Comparison of ENCODE assay signal across 29 cellular contexts in genomic region chr7:17176633-17177032, GRCh38.
"Had no signal": no experiment of that assay in that cellular context is flagged by ENCODE, and none has a peak within 500 bp of the region (broad histone marks: within the 10 kb centered on the region; RNA-seq: fewer than 3 reads in every experiment).

No MANE protein-coding gene starts in this region.

- H3K4me1 Mint-ChIP-seq: natural killer cell; nephron; neural progenitor cell; stimulated activated effector memory CD8-positive, alpha-beta T cell treated with anti-CD3 and anti-CD28 coated beads, Interleukin-12 subunit alpha, Interleukin-12 subunit beta, amount 100 ng/mL, for 72 hours had no signal

- H3K27me3 ChIP-seq: neural progenitor cell, ovary, right lobe of liver, sigmoid colon, suprapubic skin, testis, tibial artery, transverse colon, upper lobe of right lung, uterus had no signal

- H3K9me3 Mint-ChIP-seq: natural killer cell; nephron; neural progenitor cell; stimulated activated effector memory CD8-positive, alpha-beta T cell treated with anti-CD3 and anti-CD28 coated beads, Interleukin-12 subunit alpha, Interleukin-12 subunit beta, amount 100 ng/mL, for 72 hours; type B pancreatic cell had no signal

- DNase-seq: natural killer cell; occipital lobe; ovary; posterior cingulate gyrus; psoas muscle; right cardiac atrium; right lobe of liver; sigmoid colon; small intestine; stimulated activated CD4-positive, alpha-beta T cell treated with anti-CD3 and anti-CD28 coated beads, Interleukin-15, amount 100 ng/mL, for 24 hours; stimulated activated CD4-positive, alpha-beta T cell treated with anti-CD3 and anti-CD28 coated beads, Interleukin-2, amount 100 ng/mL, for 24 hours; stimulated activated CD4-positive, alpha-beta T cell treated with anti-CD3 and anti-CD28 coated beads, Interleukin-2, amount 100 ng/mL, for 48 hours; stimulated activated CD4-positive, alpha-beta T cell treated with anti-CD3 and anti-CD28 coated beads, Interleukin-4, amount 100 ng/mL, for 24 hours; stimulated activated naive CD4-positive, alpha-beta T cell; stimulated activated naive CD8-positive, alpha-beta T cell treated with anti-CD3 and anti-CD28 coated beads, Interleukin-15, amount 100 ng/mL, for 72 hours; stimulated activated naive CD8-positive, alpha-beta T cell treated with anti-CD3 and anti-CD28 coated beads, Interleukin-15, Interleukin-2, amounts not matched to agents 100 U/mL and 50 U/mL, for 24 hours; substantia nigra; testis; tibial artery; transverse colon; upper lobe of right lung; uterus had no signal

- H3K9ac ChIP-seq: neural progenitor cell, parathyroid adenoma had no signal

- H3K4me3 Mint-ChIP-seq: natural killer cell; nephron; neural progenitor cell; stimulated activated effector memory CD8-positive, alpha-beta T cell treated with anti-CD3 and anti-CD28 coated beads, Interleukin-12 subunit alpha, Interleukin-12 subunit beta, amount 100 ng/mL, for 72 hours; stimulated activated naive CD8-positive, alpha-beta T cell treated with anti-CD3 and anti-CD28 coated beads, Interleukin-15, amount 100 ng/mL, for 72 hours; type B pancreatic cell had no signal

- H3K27ac Mint-ChIP-seq: natural killer cell; nephron; neural progenitor cell; stimulated activated effector memory CD8-positive, alpha-beta T cell treated with anti-CD3 and anti-CD28 coated beads, Interleukin-12 subunit alpha, Interleukin-12 subunit beta, amount 100 ng/mL, for 72 hours; stimulated activated naive CD8-positive, alpha-beta T cell treated with anti-CD3 and anti-CD28 coated beads, Interleukin-15, amount 100 ng/mL, for 72 hours; type B pancreatic cell had no signal

- H2AFZ ChIP-seq: neural progenitor cell, parathyroid adenoma had no signal

- H3K4me1 ChIP-seq: neural progenitor cell, parathyroid adenoma, psoas muscle, right lobe of liver, sigmoid colon, suprapubic skin, testis, upper lobe of right lung, uterus had no signal

- H3K79me2 ChIP-seq: parathyroid adenoma had no signal

- H3K4me3 ChIP-seq: neural progenitor cell, ovary, psoas muscle, right lobe of liver, sigmoid colon, suprapubic skin, testis, tibial artery, transverse colon, upper lobe of right lung, uterus had no signal

- H3K4me2 ChIP-seq: neural progenitor cell had no signal

- H3K9me3 ChIP-seq: ovary, psoas muscle, right lobe of liver, sigmoid colon, suprapubic skin, testis, tibial artery, transverse colon, upper lobe of right lung, uterus had no signal

- H3K36me3 ChIP-seq: neural progenitor cell, ovary, right lobe of liver, sigmoid colon, suprapubic skin, tibial artery, transverse colon, upper lobe of right lung, uterus had no signal

- H3K27ac ChIP-seq: neural progenitor cell, ovary, parathyroid adenoma, psoas muscle, right lobe of liver, sigmoid colon, suprapubic skin, testis, tibial artery, transverse colon, upper lobe of right lung, uterus had no signal

- FAIRE-seq: small intestine had no signal

- H3K36me3 Mint-ChIP-seq: natural killer cell; neural progenitor cell; stimulated activated effector memory CD8-positive, alpha-beta T cell treated with anti-CD3 and anti-CD28 coated beads, Interleukin-12 subunit alpha, Interleukin-12 subunit beta, amount 100 ng/mL, for 72 hours had no signal

- H3K27me3 Mint-ChIP-seq: progenitor cell of endocrine pancreas; stimulated activated naive CD8-positive, alpha-beta T cell treated with anti-CD3 and anti-CD28 coated beads, Interleukin-15, amount 100 ng/mL, for 72 hours had no signal
